9 cellular contexts compared by ENCODE assay signal in genomic region chr5:139394654-139395566, GRCh38. TPM values are rescaled to one million over a fixed set of nuclear protein-coding genes. Genes with fewer than 3 reads are reported as not detected.
DNase-seq lines count a peak whose midpoint lies in the region; ATAC-seq and TF ChIP-seq lines count a peak whose summit lies in the region.
"Had no signal": no experiment of that assay in that cellular context is flagged by ENCODE, and none has a peak within 500 bp of the region (broad histone marks: within the 10 kb centered on the region; RNA-seq: fewer than 3 reads in every experiment).

TSS of gene PROB1 (minus strand) at chr5:139395104. CDS start at chr5:139395081, 23 bp downstream.

- DNase-seq in activated naive CD4-positive, alpha-beta T cell treated with anti-CD3 and anti-CD28 coated beads, Interleukin-2, amount 10 ng/mL, durations not matched to agents 7 days and 5 days, result no peak
- DNase-seq in activated naive CD4-positive, alpha-beta T cell (lab: John Stamatoyannopoulos, UW), result no peak
- DNase-seq in dermis blood vessel endothelial cell (peak; percentile 29), upper lobe of right lung (no peak), glutamatergic neuron (no peak)
- DNase-seq in stimulated activated naive CD4-positive, alpha-beta T cell treated with Interleukin-2 at 50 U/mL for 16 hours (lab: John Stamatoyannopoulos, UW), result no peak

- CTCF ChIA-PET in activated naive CD4-positive, alpha-beta T cell treated with anti-CD3 and anti-CD28 coated beads, Interleukin-2, amount 10 ng/mL, durations not matched to agents 7 days and 5 days (lab: Charles Lee), result interaction anchor here (0.9 to 1.5 kb wide), 4 partner anchors 16 to 119 kb away, joined by 3 to 4 read pairs (median 3); no protein-coding TSS in a partner anchor

- peaks cover 30% of the 10 kb centered on the region for H3K27me3 Mint-ChIP-seq in activated naive CD4-positive, alpha-beta T cell treated with anti-CD3 and anti-CD28 coated beads, Interleukin-2, amount 10 ng/mL, durations not matched to agents 7 days and 5 days
- H3K27me3 Mint-ChIP-seq in glutamatergic neuron (ENCODE audit: unreplicated experiment), result peaks cover 11% of the 10 kb centered on the region

- H3K27ac ChIP-seq in upper lobe of right lung, result no peak within 1 kb of the TSS
- H3K27ac ChIP-seq: HL-60 had no signal

- H3K27ac Mint-ChIP-seq in activated naive CD4-positive, alpha-beta T cell treated with anti-CD3 and anti-CD28 coated beads, Interleukin-2, amount 10 ng/mL, durations not matched to agents 7 days and 5 days, result no peak within 1 kb of the TSS
- no peak within 1 kb of the TSS for H3K27ac Mint-ChIP-seq in glutamatergic neuron (ENCODE audit: unreplicated experiment)

- ATAC-seq in upper lobe of right lung, result peak; percentile 7
- ATAC-seq in HG03439 (IDR thresholded peaks at IDR 0.05; ENCODE audit: unreplicated experiment), result no peak

- no peaks in the 10 kb centered on the region for H3K9me3 ChIP-seq in mononuclear cell (ENCODE audit: low read depth, low read length)
- H3K9me3 ChIP-seq in upper lobe of right lung, result no peaks in the 10 kb centered on the region

- no peaks in the 10 kb centered on the region for H3K9me3 Mint-ChIP-seq in activated naive CD4-positive, alpha-beta T cell treated with anti-CD3 and anti-CD28 coated beads, Interleukin-2, amount 10 ng/mL, durations not matched to agents 7 days and 5 days
- H3K9me3 Mint-ChIP-seq in glutamatergic neuron (ENCODE audit: unreplicated experiment), result no peaks in the 10 kb centered on the region

- H3K4me1 Mint-ChIP-seq in activated naive CD4-positive, alpha-beta T cell treated with anti-CD3 and anti-CD28 coated beads, Interleukin-2, amount 10 ng/mL, durations not matched to agents 7 days and 5 days, result peaks cover 54% of the 10 kb centered on the region
- H3K4me1 Mint-ChIP-seq in glutamatergic neuron (ENCODE audit: low read depth, unreplicated experiment), result peaks cover 3% of the 10 kb centered on the region

- H3K4me3 Mint-ChIP-seq in activated naive CD4-positive, alpha-beta T cell treated with anti-CD3 and anti-CD28 coated beads, Interleukin-2, amount 10 ng/mL, durations not matched to agents 7 days and 5 days, result peak within 1 kb of the TSS; percentile 87
- no peak within 1 kb of the TSS for H3K4me3 Mint-ChIP-seq in glutamatergic neuron (ENCODE audit: unreplicated experiment)

- no peaks in the 10 kb centered on the region for H3K36me3 ChIP-seq in upper lobe of right lung

- intact Hi-C loops in upper lobe of right lung (cut with DNase I), result no loop called here

- H3K27me3 ChIP-seq in mononuclear cell (ENCODE audit: insufficient read depth, low read length) (peaks cover 10% of the 10 kb centered on the region), upper lobe of right lung (peaks cover 19% of the 10 kb centered on the region)

- peak within 1 kb of the TSS; percentile 54 for H3K4me3 ChIP-seq in mononuclear cell (ENCODE audit: low read length)
- H3K4me3 ChIP-seq in upper lobe of right lung, result peak within 1 kb of the TSS; percentile 58

- peaks cover 4% of the 10 kb centered on the region for H3K36me3 Mint-ChIP-seq in activated naive CD4-positive, alpha-beta T cell treated with anti-CD3 and anti-CD28 coated beads, Interleukin-2, amount 10 ng/mL, durations not matched to agents 7 days and 5 days
- no peaks in the 10 kb centered on the region for H3K36me3 Mint-ChIP-seq in glutamatergic neuron (ENCODE audit: unreplicated experiment)

- peaks cover 46% of the 10 kb centered on the region for H3K4me1 ChIP-seq in mononuclear cell (ENCODE audit: insufficient read depth, low read length)
- peaks cover 18% of the 10 kb centered on the region for H3K4me1 ChIP-seq in upper lobe of right lung

- TF ChIP-seq CTCF in upper lobe of right lung (IDR thresholded peaks at IDR 0.05) (no peak), glutamatergic neuron (IDR thresholded peaks at IDR 0.05; ENCODE audit: partially characterized antibody, unreplicated experiment) (no peak)

RNA-seq across cellular contexts. Expression of gene PROB1, which starts in this region (rescaled TPM):
- total RNA-seq in dermis blood vessel endothelial cell (6.1 and 9.2 TPM in 2 replicates), mononuclear cell (0.21 TPM), upper lobe of right lung (1.9 TPM), glutamatergic neuron (ENCODE audit: unreplicated experiment) (1.3 TPM)
